ENCODE assay signal across 1 cellular context in genomic region chr16:53780051-53780450, GRCh38.
TF ChIP-seq lines count a peak whose summit lies in the region.

No MANE protein-coding gene starts in this region.

TF ChIP-seq in HCT116, 20 proteins besides CTCF, POLR2A, EP300 and RAD21 (continued from another document):
- TF ChIP-seq REST (IDR thresholded peaks at IDR 0.05; ENCODE audit: low read depth) (no peak), YY1 (IDR thresholded peaks at IDR 0.05; ENCODE audit: extremely low read depth, insufficient replicate concordance, low read depth, low read length) (no peak), SP1 (IDR thresholded peaks at IDR 0.05; ENCODE audit: low read depth) (no peak; the same call in 1 of the 2 replicates), EGR1 (IDR thresholded peaks at IDR 0.05; ENCODE audit: low read depth) (no peak), POLR2AphosphoS5 (IDR thresholded peaks at IDR 0.05; ENCODE audit: low read depth, low read length) (no peak)
